13 cellular contexts compared by ENCODE assay signal in the genomic region with DNA sequence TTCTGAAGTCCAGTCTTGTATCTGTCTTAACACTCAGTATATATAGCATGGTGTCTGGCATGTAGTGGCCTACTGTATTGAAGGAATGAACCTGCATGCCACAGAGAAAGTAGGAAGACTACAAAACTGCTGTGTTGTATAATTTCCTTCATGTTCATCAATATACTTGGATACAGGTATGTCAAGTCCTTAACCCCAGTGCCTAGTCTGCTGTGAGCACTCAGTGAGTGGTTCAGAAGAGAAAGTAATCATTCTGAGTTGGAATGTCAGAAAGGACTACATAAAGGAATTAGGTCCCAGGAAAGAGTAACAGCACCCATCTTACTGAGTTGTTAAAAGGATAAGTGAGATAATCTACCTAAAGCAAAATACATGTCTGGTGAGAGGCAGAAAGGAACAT. TPM values are rescaled to one million over a fixed set of nuclear protein-coding genes. Genes with fewer than 3 reads are reported as not detected.
DNase-seq lines count a peak whose midpoint lies in the region; ATAC-seq, FAIRE-seq and TF ChIP-seq lines count a peak whose summit lies in the region.
"Had no signal": no experiment of that assay in that cellular context is flagged by ENCODE, and none has a peak within 500 bp of the region (broad histone marks: within the 10 kb centered on the region; RNA-seq: fewer than 3 reads in every experiment).

No MANE protein-coding gene starts in this region.

- H3K56ac ChIP-seq in IMR-90 (ENCODE audit: extremely low read depth, insufficient read depth, low read length), result no peak overlapping the region; the same call in 1 of the 2 replicates

- CTCF ChIA-PET in SK-N-SH (lab: Yijun Ruan, JAX) (no interaction called here), IMR-90 (lab: Yijun Ruan, JAX) (no interaction called here)

- peak overlapping the region; percentile 90 for H2BK5ac ChIP-seq in IMR-90 (ENCODE audit: low read depth, low read length, poor library complexity, severe bottlenecking)

- no peak overlapping the region for H3K4me3 ChIP-seq in SK-N-SH (ENCODE audit: low read depth in 2 of 2, low read length in 1 of 2)
- no peak overlapping the region for H3K4me3 ChIP-seq in IMR-90 (ENCODE audit: insufficient read depth, low read depth, low read length)
- no peak overlapping the region for H3K4me3 ChIP-seq in MG63
- H3K4me3 ChIP-seq in kidney (ENCODE audit: low read length in 2 of 2), result no peak overlapping the region
- H3K4me3 ChIP-seq: esophagus squamous epithelium, suprapubic skin had no signal

- peak overlapping the region; percentile 11; the same call in 1 of the 2 replicates for H4K5ac ChIP-seq in IMR-90 (ENCODE audit: low read depth, low read length)

- BruUV-seq in IMR-90 (replicated peaks; lab: Mats Ljungman, UMichigan), result no TSS peak

- peak overlapping the region; percentile 64 to 73; a peak in 3 of 4 replicates for H3K27ac ChIP-seq in SK-N-SH (ENCODE audit: low read depth in 2 of 2, low read length in 1 of 2)
- H3K27ac ChIP-seq in IMR-90 (ENCODE audit: insufficient read depth, low read length), result peak overlapping the region; percentile 51; the same call in 1 of the 2 replicates
- no peak overlapping the region for H3K27ac ChIP-seq in kidney (ENCODE audit: low read depth in 2 of 2, low read length in 2 of 2)
- H3K27ac ChIP-seq: esophagus squamous epithelium, neutrophil, suprapubic skin had no signal

- H3K27ac Mint-ChIP-seq in activated T-helper 1 cell treated with anti-CD3 and anti-CD28 coated beads, Interleukin-12 subunit alpha, Interleukin-12 subunit beta, Interleukin-2, Interleukin-4 antibody, amounts not matched to agents 30 ng/mL and 10 ng/mL and 1 ng/mL, durations not matched to agents 14 hours and 24 hours and 36 hours, result peak overlapping the region; percentile 78
- H3K27ac Mint-ChIP-seq in mesothelial cell of epicardium, result peak overlapping the region; percentile 44

- ATAC-seq in SK-N-SH treated with all-trans-retinoic acid at 6 μM for 48 hours (no peak), IMR-90 (ENCODE audit: low read depth) (no peak), GM21423 (IDR thresholded peaks at IDR 0.05; ENCODE audit: unreplicated experiment) (no peak)

- TF ChIP-seq EP300 in SK-N-SH (IDR thresholded peaks at IDR 0.05; ENCODE audit: borderline replicate concordance in 1 of 2, low read depth in 1 of 2, low read length in 1 of 2), result no peak

- TF ChIP-seq POLR2A in IMR-90 (IDR thresholded peaks at IDR 0.05; ENCODE audit: low read depth, low read length), result no peak

- H3K36me3 ChIP-seq in SK-N-SH (replicated peaks in 1 of 2; ENCODE audit: control insufficient read depth in 1 of 2, insufficient read depth in 2 of 2, low read length in 1 of 2), result peaks cover 41 to 69% of the 10 kb centered on the region in 2 experiments
- peaks cover 9% of the 10 kb centered on the region for H3K36me3 ChIP-seq in IMR-90 (ENCODE audit: control insufficient read depth, insufficient read depth, low read length)
- H3K36me3 ChIP-seq in MG63, result peaks cover 45% of the 10 kb centered on the region
- H3K36me3 ChIP-seq in kidney (ENCODE audit: control insufficient read depth in 1 of 2, insufficient read depth in 2 of 2, low read length in 2 of 2), result peaks cover 4% of the 10 kb centered on the region in 2 donors

- dilution Hi-C loops in IMR-90 (cut with HindIII; ENCODE audit: low sequenced_read_pairs, unreplicated experiment), result no loop called here

- H3K4me3 Mint-ChIP-seq in activated T-helper 1 cell treated with anti-CD3 and anti-CD28 coated beads, Interleukin-12 subunit alpha, Interleukin-12 subunit beta, Interleukin-2, Interleukin-4 antibody, amounts not matched to agents 30 ng/mL and 10 ng/mL and 1 ng/mL, durations not matched to agents 14 hours and 24 hours and 36 hours, result peak overlapping the region; percentile 4
- no peak overlapping the region for H3K4me3 Mint-ChIP-seq in mesothelial cell of epicardium

- H3K36me3 Mint-ChIP-seq in activated T-helper 1 cell treated with anti-CD3 and anti-CD28 coated beads, Interleukin-12 subunit alpha, Interleukin-12 subunit beta, Interleukin-2, Interleukin-4 antibody, amounts not matched to agents 30 ng/mL and 10 ng/mL and 1 ng/mL, durations not matched to agents 14 hours and 24 hours and 36 hours (ENCODE audit: low read depth), result peaks cover 71% of the 10 kb centered on the region
- H3K36me3 Mint-ChIP-seq in mesothelial cell of epicardium, result peaks cover 20% of the 10 kb centered on the region

- H3K23ac ChIP-seq in IMR-90 (ENCODE audit: low read depth, low read length), result peak overlapping the region; percentile 71; the same call in 1 of the 2 replicates

- no peak overlapping the region for H2BK15ac ChIP-seq in IMR-90 (ENCODE audit: low read depth, low read length)

- H4K20me1 ChIP-seq in SK-N-SH (ENCODE audit: insufficient read depth) (no peaks in the 10 kb centered on the region), IMR-90 (ENCODE audit: insufficient read depth, low read length) (no peaks in the 10 kb centered on the region)

- no peaks in the 10 kb centered on the region for H3K79me2 ChIP-seq in SK-N-SH (ENCODE audit: insufficient read depth)

- H3K27me3 ChIP-seq in SK-N-SH (ENCODE audit: insufficient read depth), result no peaks in the 10 kb centered on the region
- H3K27me3 ChIP-seq in IMR-90 (ENCODE audit: control insufficient read depth, insufficient read depth, low read length), result no peaks in the 10 kb centered on the region
- H3K27me3 ChIP-seq in MG63, result no peaks in the 10 kb centered on the region
- H3K27me3 ChIP-seq: esophagus squamous epithelium, neutrophil, suprapubic skin had no signal

- H3K79me1 ChIP-seq in IMR-90 (ENCODE audit: low read depth in 1 of 2, low read length in 2 of 2), result peaks cover 0 to 11% of the 10 kb centered on the region in 2 experiments; a peak in 2 of 4 replicates

- H3K4me2 ChIP-seq in SK-N-SH (0 out of 2 replicates have a peak overlapping the region, but pooled peaks have one; percentile 32), IMR-90 (ENCODE audit: low read depth, low read length) (no peak overlapping the region; the same call in 1 of the 2 replicates)

- H2BK120ac ChIP-seq in IMR-90 (ENCODE audit: low read depth, low read length), result no peak overlapping the region

- no peak overlapping the region for H3K18ac ChIP-seq in IMR-90 (ENCODE audit: low read depth, low read length)

- in situ Hi-C loops in IMR-90 (cut with MboI; ENCODE audit: low sequenced_read_pairs), result no loop called here

- peaks cover 31% of the 10 kb centered on the region for H3F3A ChIP-seq in SK-N-SH (replicated peaks; ENCODE audit: insufficient read depth)

- no peaks in the 10 kb centered on the region for H3K9me2 ChIP-seq in SK-N-SH

- H4K91ac ChIP-seq in IMR-90 (ENCODE audit: insufficient read depth, low read depth, low read length), result no peak overlapping the region

- FAIRE-seq in kidney (lab: Jason Lieb, UNC), result no peak
- FAIRE-seq: small intestine had no signal

- peaks cover 0 to 10% of the 10 kb centered on the region in 2 experiments; a peak in 2 of 4 replicates for H3K4me1 ChIP-seq in SK-N-SH (ENCODE audit: control insufficient read depth in 1 of 2, insufficient read depth in 2 of 2, low read depth in 1 of 2, low read length in 1 of 2)
- H3K4me1 ChIP-seq in IMR-90 (ENCODE audit: control insufficient read depth, insufficient read depth, low read length), result peaks cover 10% of the 10 kb centered on the region; the same call in 1 of the 2 replicates
- H3K4me1 ChIP-seq in kidney (ENCODE audit: control insufficient read depth in 1 of 2, insufficient read depth in 1 of 2, low read depth in 1 of 2, low read length in 2 of 2), result no peaks in the 10 kb centered on the region
- H3K4me1 ChIP-seq: suprapubic skin had no signal

- H3K9ac ChIP-seq in SK-N-SH (no peak overlapping the region), IMR-90 (ENCODE audit: low read depth, low read length) (no peak overlapping the region), kidney (ENCODE audit: low read length in 2 of 2) (no peak overlapping the region)

- peak overlapping the region; percentile 10 for H3K14ac ChIP-seq in IMR-90 (replicated peaks; ENCODE audit: low read depth, low read length)

- no peaks in the 10 kb centered on the region for H3K9me3 ChIP-seq in SK-N-SH
- H3K9me3 ChIP-seq in IMR-90 (ENCODE audit: control insufficient read depth, insufficient read depth, low read length), result no peaks in the 10 kb centered on the region
- H3K9me3 ChIP-seq in MG63, result no peaks in the 10 kb centered on the region
- no peaks in the 10 kb centered on the region for H3K9me3 ChIP-seq in kidney (ENCODE audit: control insufficient read depth in 1 of 2, low read length in 2 of 2)
- H3K9me3 ChIP-seq: esophagus squamous epithelium, neutrophil, suprapubic skin had no signal

- no peaks in the 10 kb centered on the region for H3K27me3 Mint-ChIP-seq in activated T-helper 1 cell treated with anti-CD3 and anti-CD28 coated beads, Interleukin-12 subunit alpha, Interleukin-12 subunit beta, Interleukin-2, Interleukin-4 antibody, amounts not matched to agents 30 ng/mL and 10 ng/mL and 1 ng/mL, durations not matched to agents 14 hours and 24 hours and 36 hours (ENCODE audit: insufficient read depth)
- H3K27me3 Mint-ChIP-seq in mesothelial cell of epicardium (ENCODE audit: low read depth), result no peaks in the 10 kb centered on the region

- 0 out of 2 replicates have a peak, but pooled peaks cover 6% of the 10 kb centered on the region for H3K9me1 ChIP-seq in IMR-90 (ENCODE audit: insufficient read depth, low read length)

- H3K4ac ChIP-seq in IMR-90 (ENCODE audit: low read depth, low read length), result no peak overlapping the region

- H2AK5ac ChIP-seq in IMR-90 (ENCODE audit: low read depth, low read length), result peak overlapping the region; percentile 23; the same call in 1 of the 2 replicates

- TF ChIP-seq RAD21 in SK-N-SH (IDR thresholded peaks at IDR 0.05; ENCODE audit: low read length) (no peak), IMR-90 (IDR thresholded peaks at IDR 0.05; ENCODE audit: low read length) (no peak)

- H2AK9ac ChIP-seq in IMR-90 (replicated peaks; ENCODE audit: low read depth, low read length, poor library complexity), result no peak overlapping the region

- H2AFZ ChIP-seq in SK-N-SH (ENCODE audit: low read depth) (no peak overlapping the region), IMR-90 (replicated peaks; ENCODE audit: low read length, poor library complexity) (no peak overlapping the region)

- no peaks in the 10 kb centered on the region for H3K9me3 Mint-ChIP-seq in activated T-helper 1 cell treated with anti-CD3 and anti-CD28 coated beads, Interleukin-12 subunit alpha, Interleukin-12 subunit beta, Interleukin-2, Interleukin-4 antibody, amounts not matched to agents 30 ng/mL and 10 ng/mL and 1 ng/mL, durations not matched to agents 14 hours and 24 hours and 36 hours
- no peaks in the 10 kb centered on the region for H3K9me3 Mint-ChIP-seq in mesothelial cell of epicardium

- intact Hi-C loops in IMR-90 (cut with micrococcal nuclease) (no loop called here), kidney (cut with DNase I) (no loop called here)
- intact Hi-C loops in activated T-helper 1 cell treated with anti-CD3 and anti-CD28 coated beads, Interleukin-12 subunit alpha, Interleukin-12 subunit beta, Interleukin-2, Interleukin-4 antibody, amounts not matched to agents 30 ng/mL and 10 ng/mL and 1 ng/mL, durations not matched to agents 14 hours and 24 hours and 36 hours (cut with micrococcal nuclease), result loop anchor here (2.0 kb wide), 1 partner anchor 25 kb away; no protein-coding TSS in a partner anchor

- no peak overlapping the region for H2BK20ac ChIP-seq in IMR-90 (ENCODE audit: low read depth, low read length)

- peaks cover 87% of the 10 kb centered on the region for H3K4me1 Mint-ChIP-seq in activated T-helper 1 cell treated with anti-CD3 and anti-CD28 coated beads, Interleukin-12 subunit alpha, Interleukin-12 subunit beta, Interleukin-2, Interleukin-4 antibody, amounts not matched to agents 30 ng/mL and 10 ng/mL and 1 ng/mL, durations not matched to agents 14 hours and 24 hours and 36 hours (ENCODE audit: low read depth)
- peaks cover 4% of the 10 kb centered on the region for H3K4me1 Mint-ChIP-seq in mesothelial cell of epicardium

- no peak for TF ChIP-seq CTCF in SK-N-SH (IDR thresholded peaks at IDR 0.05)
- no peak for TF ChIP-seq CTCF in IMR-90 (conservative IDR thresholded peaks at IDR 0.05; ENCODE audit: low read depth, low read length)
- TF ChIP-seq CTCF in mesothelial cell of epicardium (IDR thresholded peaks at IDR 0.05; ENCODE audit: unreplicated experiment), result no peak
- no peak for TF ChIP-seq CTCF in kidney (IDR thresholded peaks at IDR 0.05; ENCODE audit: borderline replicate concordance, extremely low read depth, insufficient read depth)

- POLR2A ChIA-PET in SK-N-SH (lab: Yijun Ruan, JAX) (no interaction called here), IMR-90 (lab: Charles Lee; ENCODE audit: unreplicated experiment) (no interaction called here)

- no peak overlapping the region; a peak in 1 of 4 replicates for H4K8ac ChIP-seq in IMR-90 (ENCODE audit: low read depth in 2 of 2, low read length in 2 of 2)

- no peak for DNase-seq in SK-N-SH
- no peak for DNase-seq in IMR-90
- no peak for DNase-seq in activated T-helper 1 cell treated with anti-CD3 and anti-CD28 coated beads, Interleukin-12 subunit alpha, Interleukin-12 subunit beta, Interleukin-2, Interleukin-4 antibody, amounts not matched to agents 30 ng/mL and 10 ng/mL and 1 ng/mL, durations not matched to agents 14 hours and 24 hours and 36 hours (ENCODE audit: low spot score)
- no peak for DNase-seq in mesothelial cell of epicardium (ENCODE audit: low spot score in 2 of 2, unreplicated experiment in 2 of 2)
- DNase-seq in MG63, result no peak
- no peak for DNase-seq in kidney
- DNase-seq: activated naive CD4-positive, alpha-beta T cell treated with anti-CD3 and anti-CD28 coated beads, Interleukin-2, amount 50 U/mL, for 16 hours; esophagus squamous epithelium; small intestine had no signal

RNA-seq across cellular contexts. Expression of a gene that starts 32.0 kb away (rescaled TPM):
- 48.3 and 51.8 TPM in 2 replicates for polyA plus RNA-seq in SK-N-SH (2012; rRNA removed)
- 58.9 and 60.9 TPM in 2 replicates for polyA plus RNA-seq in SK-N-SH (2012; cell fraction: cytosol; rRNA removed)
- polyA plus RNA-seq in SK-N-SH (2012; cell fraction: nucleus; rRNA removed), result 36.8 and 70.0 TPM in 2 replicates
- total RNA-seq in IMR-90 (2012; rRNA removed), result 212 and 219 TPM in 2 replicates
- polyA plus RNA-seq in IMR-90 (2012; rRNA removed), result 46.0 and 54.5 TPM in 2 replicates
- polyA plus RNA-seq in IMR-90 (2012; cell fraction: cytosol; rRNA removed), result 12.4 and 22.2 TPM in 2 replicates
- 8.6 and 63.3 TPM in 2 replicates for polyA plus RNA-seq in IMR-90 (2012; cell fraction: nucleus; rRNA removed; ENCODE audit: low replicate concordance)
- total RNA-seq in activated T-helper 1 cell treated with anti-CD3 and anti-CD28 coated beads, Interleukin-12 subunit alpha, Interleukin-12 subunit beta, Interleukin-2, Interleukin-4 antibody, amounts not matched to agents 30 ng/mL and 10 ng/mL and 1 ng/mL, durations not matched to agents 14 hours and 24 hours and 36 hours, result 155 and 176 TPM in 2 replicates
- 54.4 to 55.7 TPM (median 55.1 TPM) in 3 replicates for total RNA-seq in mesothelial cell of epicardium
- total RNA-seq in MG63 (2014; rRNA removed; shearing (Covaris generic); ENCODE audit: low replicate concordance), result 84.7 and 137 TPM in 2 replicates
- 46.4 TPM for total RNA-seq in kidney
- 14.8 TPM for polyA plus RNA-seq in kidney (ENCODE audit: insufficient read depth, low read depth, low replicate concordance)

RNA-seq across cellular contexts. Expression of a gene that starts 32.1 kb away (rescaled TPM):
- 19.1 and 24.3 TPM in 2 replicates for polyA plus RNA-seq in SK-N-SH (2012; rRNA removed)
- polyA plus RNA-seq in SK-N-SH (2012; cell fraction: cytosol; rRNA removed), result 29.3 and 37.9 TPM in 2 replicates
- 9.6 and 16.7 TPM in 2 replicates for polyA plus RNA-seq in SK-N-SH (2012; cell fraction: nucleus; rRNA removed)
- total RNA-seq in IMR-90 (2012; rRNA removed), result 22.4 and 25.8 TPM in 2 replicates
- 16.7 and 17.1 TPM in 2 replicates for polyA plus RNA-seq in IMR-90 (2012; rRNA removed)
- polyA plus RNA-seq in IMR-90 (2012; cell fraction: cytosol; rRNA removed), result 3.0 and 5.5 TPM in 2 replicates
- polyA plus RNA-seq in IMR-90 (2012; cell fraction: nucleus; rRNA removed; ENCODE audit: low replicate concordance), result 1.2 and 9.5 TPM in 2 replicates
- 25.4 and 32.1 TPM in 2 replicates for total RNA-seq in activated T-helper 1 cell treated with anti-CD3 and anti-CD28 coated beads, Interleukin-12 subunit alpha, Interleukin-12 subunit beta, Interleukin-2, Interleukin-4 antibody, amounts not matched to agents 30 ng/mL and 10 ng/mL and 1 ng/mL, durations not matched to agents 14 hours and 24 hours and 36 hours
- 24.2 to 24.9 TPM (median 24.6 TPM) in 3 replicates for total RNA-seq in mesothelial cell of epicardium
- total RNA-seq in MG63 (2014; rRNA removed; shearing (Covaris generic); ENCODE audit: low replicate concordance), result 44.1 and 86.7 TPM in 2 replicates
- total RNA-seq in kidney, result 18.0 TPM
- polyA plus RNA-seq in kidney (ENCODE audit: insufficient read depth, low read depth, low replicate concordance), result 23.3 TPM

RNA-seq across cellular contexts. Expression of a gene that starts 50.3 kb away (rescaled TPM):
- polyA plus RNA-seq in SK-N-SH (2012; rRNA removed) (8.5 and 11.6 TPM in 2 replicates), IMR-90 (2012; rRNA removed) (10.1 and 11.0 TPM in 2 replicates), kidney (ENCODE audit: insufficient read depth, low read depth, low replicate concordance) (5.6 TPM)
- 12.0 and 13.9 TPM in 2 replicates for polyA plus RNA-seq in SK-N-SH (2012; cell fraction: cytosol; rRNA removed)
- 8.4 and 16.6 TPM in 2 replicates for polyA plus RNA-seq in SK-N-SH (2012; cell fraction: nucleus; rRNA removed)
- total RNA-seq in IMR-90 (2012; rRNA removed) (12.4 and 16.9 TPM in 2 replicates), mesothelial cell of epicardium (37.8 to 38.3 TPM (median 38.3 TPM) in 3 replicates), kidney (45.4 TPM)
- polyA plus RNA-seq in IMR-90 (2012; cell fraction: cytosol; rRNA removed), result 2.1 and 2.4 TPM in 2 replicates
- polyA plus RNA-seq in IMR-90 (2012; cell fraction: nucleus; rRNA removed; ENCODE audit: low replicate concordance), result 2.4 and 13.2 TPM in 2 replicates
- total RNA-seq in activated T-helper 1 cell treated with anti-CD3 and anti-CD28 coated beads, Interleukin-12 subunit alpha, Interleukin-12 subunit beta, Interleukin-2, Interleukin-4 antibody, amounts not matched to agents 30 ng/mL and 10 ng/mL and 1 ng/mL, durations not matched to agents 14 hours and 24 hours and 36 hours, result 76.9 and 80.9 TPM in 2 replicates
- total RNA-seq in MG63 (2014; rRNA removed; shearing (Covaris generic); ENCODE audit: low replicate concordance), result 5.2 and 21.9 TPM in 2 replicates

Comparison
In these comparisons a context has a peak if more than half of its experiments do, and no peak if none do; other contexts are left out.
1. H3K27ac ChIP-seq: peak in SK-N-SH (2 of 2) and IMR-90 (single experiment); none in kidney (0 of 2).